22 cellular contexts compared by ENCODE assay signal in the genomic region with DNA sequence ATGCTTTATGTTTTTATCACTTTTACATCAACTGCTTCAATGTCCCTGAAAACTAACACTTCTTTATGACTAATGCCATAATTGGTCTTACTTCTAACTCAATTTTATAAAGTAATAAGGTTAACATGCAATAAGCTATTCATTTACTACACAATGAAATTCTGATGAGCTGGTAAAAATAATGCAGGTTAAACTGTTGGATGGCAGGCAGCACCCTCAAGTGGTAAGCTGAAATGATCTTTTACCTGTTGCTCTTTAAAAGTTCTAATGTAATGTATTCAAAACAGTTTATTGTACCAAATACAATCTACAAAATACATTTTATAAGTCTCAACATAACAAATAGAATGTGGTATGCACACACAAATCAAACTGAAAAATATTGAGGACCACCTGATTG.
DNase-seq lines count a peak whose midpoint lies in the region; ATAC-seq and TF ChIP-seq lines count a peak whose summit lies in the region.
"Had no signal": no experiment of that assay in that cellular context is flagged by ENCODE, and none has a peak within 500 bp of the region (broad histone marks: within the 10 kb centered on the region; RNA-seq: fewer than 3 reads in every experiment).

No MANE protein-coding gene starts in this region.

- no peaks in the 10 kb centered on the region for H3K36me3 Mint-ChIP-seq in activated T-cell treated with anti-CD3 and anti-CD28 coated beads, Interleukin-2, amount 50 U/mL, for 72 hours (ENCODE audit: insufficient read depth in 2 of 2)
- H3K36me3 Mint-ChIP-seq in glutamatergic neuron (ENCODE audit: unreplicated experiment): no peaks in the 10 kb centered on the region
- H3K36me3 Mint-ChIP-seq: CD8-positive, alpha-beta T cell had no signal

- TF ChIP-seq CTCF in left ventricle myocardium inferior (IDR thresholded peaks at IDR 0.05; ENCODE audit: borderline replicate concordance) (peak; percentile 44), epithelial cell of proximal tubule (conservative IDR thresholded peaks at IDR 0.05; ENCODE audit: low read depth, low read length) (peak; percentile 10), glutamatergic neuron (IDR thresholded peaks at IDR 0.05; ENCODE audit: partially characterized antibody, unreplicated experiment) (no peak)

- H3K36me3 ChIP-seq in left ventricle myocardium inferior: no peaks in the 10 kb centered on the region
- H3K36me3 ChIP-seq: ascending aorta, neutrophil, right atrium auricular region, suprapubic skin had no signal

- H3K4me1 Mint-ChIP-seq in activated T-cell treated with anti-CD3 and anti-CD28 coated beads, Interleukin-2, amount 50 U/mL, for 72 hours (ENCODE audit: low read depth): no peaks in the 10 kb centered on the region
- H3K4me1 Mint-ChIP-seq in glutamatergic neuron (ENCODE audit: low read depth, unreplicated experiment): no peaks in the 10 kb centered on the region

- ATAC-seq in left ventricle myocardium superior: no peak
- ATAC-seq in activated T-cell treated with anti-CD3 and anti-CD28 coated beads, Interleukin-2, amount 50 U/mL, for 72 hours (replicated peaks in 1 of 2): no peak
- ATAC-seq: activated CD8-positive, alpha-beta T cell treated with anti-CD3 and anti-CD28 coated beads, Interleukin-2, amount 10 ng/mL, durations not matched to agents 7 days and 5 days; CD8-positive, alpha-beta T cell; left colon; mucosa of descending colon; PC-3 had no signal

- H3K9me3 Mint-ChIP-seq in activated T-cell treated with anti-CD3 and anti-CD28 coated beads, Interleukin-2, amount 50 U/mL, for 72 hours: peaks cover 1 to 2% of the 10 kb centered on the region in 2 donors
- no peaks in the 10 kb centered on the region for H3K9me3 Mint-ChIP-seq in glutamatergic neuron (ENCODE audit: unreplicated experiment)
- H3K9me3 Mint-ChIP-seq: activated T-cell treated with anti-CD3 and anti-CD28 coated beads, Interleukin-2, amount 50 U/mL, for 24 hours had no signal

- H3K27me3 Mint-ChIP-seq in activated T-cell treated with anti-CD3 and anti-CD28 coated beads, Interleukin-2, amount 50 U/mL, for 72 hours (ENCODE audit: low read depth): no peaks in the 10 kb centered on the region
- no peaks in the 10 kb centered on the region for H3K27me3 Mint-ChIP-seq in glutamatergic neuron (ENCODE audit: unreplicated experiment)
- H3K27me3 Mint-ChIP-seq: activated T-cell treated with anti-CD3 and anti-CD28 coated beads, Interleukin-2, amount 50 U/mL, for 24 hours had no signal

- H3K9me3 ChIP-seq in left ventricle myocardium inferior (replicated peaks): no peaks in the 10 kb centered on the region
- H3K9me3 ChIP-seq: ascending aorta, neutrophil, right atrium auricular region, suprapubic skin had no signal

- no peak overlapping the region for H3K4me3 Mint-ChIP-seq in activated T-cell treated with anti-CD3 and anti-CD28 coated beads, Interleukin-2, amount 50 U/mL, for 72 hours
- H3K4me3 Mint-ChIP-seq in glutamatergic neuron (ENCODE audit: unreplicated experiment): no peak overlapping the region
- H3K4me3 Mint-ChIP-seq: activated CD8-positive, alpha-beta T cell treated with anti-CD3 and anti-CD28 coated beads, Interleukin-2, amount 10 ng/mL, durations not matched to agents 7 days and 5 days; activated T-cell treated with anti-CD3 and anti-CD28 coated beads, Interleukin-2, amount 50 U/mL, for 24 hours; CD8-positive, alpha-beta T cell had no signal

- DNase-seq in left ventricle myocardium inferior: no peak
- no peak for DNase-seq in left ventricle myocardium superior
- peak; percentile 2 for DNase-seq in RKO (ENCODE audit: low spot score)
- no peak for DNase-seq in epithelial cell of proximal tubule (ENCODE audit: low read depth)
- DNase-seq in activated T-cell treated with anti-CD3 and anti-CD28 coated beads, Interleukin-2, amount 50 U/mL, for 72 hours: no peak
- no peak for DNase-seq in islet precursor cell
- DNase-seq in hepatic stellate cell (ENCODE audit: low spot score): no peak
- no peak for DNase-seq in glutamatergic neuron
- DNase-seq: activated CD8-positive, alpha-beta T cell treated with anti-CD3 and anti-CD28 coated beads, Interleukin-2, amount 10 ng/mL, durations not matched to agents 7 days and 5 days; activated naive CD4-positive, alpha-beta T cell treated with anti-CD3 and anti-CD28 coated beads, Interleukin-2, amount 50 U/mL, for 16 hours; activated T-cell treated with anti-CD3 and anti-CD28 coated beads, Interleukin-2, amount 50 U/mL, for 24 hours; CD8-positive, alpha-beta T cell; Karpas-422; left colon; mucosa of descending colon; PC-3; stimulated activated CD4-positive, alpha-beta T cell treated with anti-CD3 and anti-CD28 coated beads, Interleukin-15, amount 100 ng/mL, for 24 hours; T1000 had no signal

- no peaks in the 10 kb centered on the region for H3K4me1 ChIP-seq in left ventricle myocardium inferior
- H3K4me1 ChIP-seq: ascending aorta, right atrium auricular region, suprapubic skin had no signal

- no peak overlapping the region for H3K27ac ChIP-seq in left ventricle myocardium inferior (replicated peaks)
- H3K27ac ChIP-seq: ascending aorta, neutrophil, right atrium auricular region, suprapubic skin had no signal

- no peak overlapping the region for H3K27ac Mint-ChIP-seq in activated T-cell treated with anti-CD3 and anti-CD28 coated beads, Interleukin-2, amount 50 U/mL, for 72 hours
- H3K27ac Mint-ChIP-seq in glutamatergic neuron (ENCODE audit: unreplicated experiment): no peak overlapping the region
- H3K27ac Mint-ChIP-seq: activated CD8-positive, alpha-beta T cell treated with anti-CD3 and anti-CD28 coated beads, Interleukin-2, amount 10 ng/mL, durations not matched to agents 7 days and 5 days; activated T-cell treated with anti-CD3 and anti-CD28 coated beads, Interleukin-2, amount 50 U/mL, for 24 hours; CD8-positive, alpha-beta T cell had no signal

- no peaks in the 10 kb centered on the region for H3K27me3 ChIP-seq in left ventricle myocardium inferior (ENCODE audit: low read depth)
- H3K27me3 ChIP-seq: ascending aorta, neutrophil, right atrium auricular region, suprapubic skin had no signal

- intact Hi-C loops in left ventricle myocardium inferior (cut with micrococcal nuclease) (no loop called here), left ventricle myocardium superior (cut with micrococcal nuclease) (no loop called here)

- no peak overlapping the region for H3K4me3 ChIP-seq in left ventricle myocardium inferior
- H3K4me3 ChIP-seq in epithelial cell of proximal tubule (ENCODE audit: low read depth, low read length): no peak overlapping the region
- H3K4me3 ChIP-seq: ascending aorta, mucosa of descending colon, right atrium auricular region, suprapubic skin had no signal
